In genomic region chr19:21608571-21608970, GRCh38 we compare ENCODE assay signal across 25 cellular contexts.
"Had no signal": no experiment of that assay in that cellular context is flagged by ENCODE, and none has a peak within 500 bp of the region (broad histone marks: within the 10 kb centered on the region; RNA-seq: fewer than 3 reads in every experiment).

No MANE protein-coding gene starts in this region.

- H3K9me3 ChIP-seq: esophagus muscularis mucosa, sigmoid colon, transverse colon, uterus had no signal

- ATAC-seq: effector memory CD8-positive, alpha-beta T cell; stimulated activated naive B cell treated with anti-CD40 and anti-IgM and Interleukin-4, amounts not matched to agents 10 μg/mL and 1 μg/mL and 100 μg/mL, for 72 hours had no signal

- FAIRE-seq: astrocyte, colon, frontal cortex had no signal

- H3K4me3 ChIP-seq: dorsolateral prefrontal cortex, esophagus muscularis mucosa, sigmoid colon, smooth muscle cell, transverse colon, uterus had no signal

- H3K4me1 ChIP-seq: uterus had no signal

- H3K27ac ChIP-seq: dorsolateral prefrontal cortex, esophagus muscularis mucosa had no signal

- H3K36me3 ChIP-seq: esophagus muscularis mucosa, sigmoid colon, transverse colon, uterus had no signal

- H3K27me3 ChIP-seq: dorsolateral prefrontal cortex, esophagus muscularis mucosa, sigmoid colon, transverse colon, uterus had no signal

- DNase-seq: activated CD4-positive, alpha-beta memory T cell treated with anti-CD3 and anti-CD28 coated beads for 36 hours; activated CD4-positive, alpha-beta T cell treated with anti-CD3 and anti-CD28 coated beads for 4 hours; activated CD4-positive, CD25-positive, alpha-beta regulatory T cell; activated naive CD4-positive, alpha-beta T cell treated with Interleukin-2 at 50 U/mL for 16 hours; activated naive CD8-positive, alpha-beta T cell treated with anti-CD3 and anti-CD28 coated beads for 36 hours; activated T-cell treated with anti-CD3 and anti-CD28 coated beads, Interleukin-2, amount 50 U/mL, for 48 hours; dorsolateral prefrontal cortex; effector memory CD8-positive, alpha-beta T cell; glutamatergic neuron; hippocampal formation; kidney glomerular epithelial cell; mesenchymal stem cell; naive B cell; occipital lobe; sigmoid colon; stimulated activated CD4-positive, alpha-beta T cell treated with anti-CD3 and anti-CD28 coated beads, Interleukin-2, amount 100 ng/mL, for 48 hours; stimulated activated CD8-positive, alpha-beta memory T cell treated with anti-CD3 and anti-CD28 coated beads, Interleukin-4, amount 100 ng/mL, for 48 hours; stimulated activated naive B cell treated with anti-CD40 and anti-IgM and Interleukin-4, amounts not matched to agents 10 μg/mL and 1 μg/mL and 100 μg/mL, for 72 hours; transverse colon; uterus had no signal

- H3K4me2 ChIP-seq: smooth muscle cell had no signal
